ENCODE assay signal across 12 cellular contexts in genomic region chr5:57780306-57780958, GRCh38.
DNase-seq lines count a peak whose midpoint lies in the region; ATAC-seq and TF ChIP-seq lines count a peak whose summit lies in the region.
"Had no signal": no experiment of that assay in that cellular context is flagged by ENCODE, and none has a peak within 500 bp of the region (broad histone marks: within the 10 kb centered on the region; RNA-seq: fewer than 3 reads in every experiment).

No MANE protein-coding gene starts in this region.

- peak overlapping the region; percentile 21; the same call in 1 of the 2 replicates for H3K14ac ChIP-seq in IMR-90 (replicated peaks; ENCODE audit: low read depth, low read length)

- H3K9me3 ChIP-seq in IMR-90 (ENCODE audit: control insufficient read depth, insufficient read depth, low read length) (no peaks in the 10 kb centered on the region), skeletal muscle tissue (ENCODE audit: control insufficient read depth in 3 of 3, low read length in 3 of 3) (no peaks in the 10 kb centered on the region)

- TF ChIP-seq POLR2A in IMR-90 (IDR thresholded peaks at IDR 0.05; ENCODE audit: low read depth, low read length), result no peak

- H3K9ac ChIP-seq in IMR-90 (ENCODE audit: low read depth, low read length) (no peak overlapping the region), skeletal muscle tissue (ENCODE audit: low read depth in 1 of 3, low read length in 3 of 3) (no peak overlapping the region)

- peak overlapping the region; percentile 27 to 48; a peak in 2 of 4 replicates for H4K8ac ChIP-seq in IMR-90 (ENCODE audit: low read depth in 2 of 2, low read length in 2 of 2)

- no CpG with 5 or more reads among the region's 12 CpGs for WGBS in IMR-90 (ENCODE audit: extremely low coverage in 2 of 2, insufficient read length in 1 of 2), 2 experiments

- no peak overlapping the region for H3K56ac ChIP-seq in IMR-90 (ENCODE audit: extremely low read depth, insufficient read depth, low read length)

- 0 out of 2 replicates have a peak, but pooled peaks cover 3% of the 10 kb centered on the region for H3K9me1 ChIP-seq in IMR-90 (ENCODE audit: insufficient read depth, low read length)

- H2AK5ac ChIP-seq in IMR-90 (ENCODE audit: low read depth, low read length), result peak overlapping the region; percentile 57

- POLR2A ChIA-PET in IMR-90 (lab: Charles Lee; ENCODE audit: unreplicated experiment), result no interaction called here

- H3K27ac ChIP-seq in IMR-90 (ENCODE audit: insufficient read depth, low read length) (0 out of 2 replicates have a peak overlapping the region, but pooled peaks have one; percentile 4), coronary artery (peak overlapping the region in 1 of 2 donors; percentile 57), skeletal muscle tissue (ENCODE audit: low read depth, low read length) (peak overlapping the region; percentile 7)
- H3K27ac ChIP-seq: cardiac muscle cell had no signal

- dilution Hi-C loops in IMR-90 (cut with HindIII; ENCODE audit: low sequenced_read_pairs, unreplicated experiment), result loop anchor here (25.0 kb wide), 1 partner anchor 657 kb away; no protein-coding TSS in a partner anchor

- TF ChIP-seq RAD21 in IMR-90 (IDR thresholded peaks at IDR 0.05; ENCODE audit: low read length), result no peak

- H3K4me3 ChIP-seq in IMR-90 (ENCODE audit: insufficient read depth, low read depth, low read length) (no peak overlapping the region), coronary artery (peak overlapping the region; percentile 25), skeletal muscle tissue (ENCODE audit: low read length in 3 of 3) (peak overlapping the region in 1 of 3 donors; percentile 5)
- H3K4me3 ChIP-seq: cardiac muscle cell had no signal

- H2AK9ac ChIP-seq in IMR-90 (replicated peaks; ENCODE audit: low read depth, low read length, poor library complexity), result peak overlapping the region; percentile 25

- H3K4me1 ChIP-seq in IMR-90 (ENCODE audit: control insufficient read depth, insufficient read depth, low read length), result peaks cover 20% of the 10 kb centered on the region
- peaks cover 3 to 21% (median 6%) of the 10 kb centered on the region in 3 donors for H3K4me1 ChIP-seq in skeletal muscle tissue (ENCODE audit: control insufficient read depth in 3 of 3, insufficient read depth in 3 of 3, low read length in 3 of 3)

- peak overlapping the region; percentile 71 for H3K4ac ChIP-seq in IMR-90 (ENCODE audit: low read depth, low read length)

- no TSS peak for BruUV-seq in IMR-90 (replicated peaks; lab: Mats Ljungman, UMichigan)

- peak overlapping the region; percentile 93 for H3K18ac ChIP-seq in IMR-90 (ENCODE audit: low read depth, low read length)

- TF ChIP-seq CTCF in IMR-90 (conservative IDR thresholded peaks at IDR 0.05; ENCODE audit: low read depth, low read length), result no peak
- TF ChIP-seq CTCF in coronary artery (IDR thresholded peaks at IDR 0.05), result no peak

- H3K4me2 ChIP-seq in IMR-90 (ENCODE audit: low read depth, low read length), result no peak overlapping the region

- peak overlapping the region; percentile 25; the same call in 2 of the 3 replicates for H2BK15ac ChIP-seq in IMR-90 (ENCODE audit: low read depth, low read length)

- H2BK20ac ChIP-seq in IMR-90 (ENCODE audit: low read depth, low read length), result peak overlapping the region; percentile 84

- peak overlapping the region; percentile 75 for H2BK120ac ChIP-seq in IMR-90 (ENCODE audit: low read depth, low read length)

- H3K36me3 ChIP-seq in IMR-90 (ENCODE audit: control insufficient read depth, insufficient read depth, low read length) (no peaks in the 10 kb centered on the region), skeletal muscle tissue (ENCODE audit: control insufficient read depth in 3 of 3, insufficient read depth in 3 of 3, low read length in 3 of 3) (no peaks in the 10 kb centered on the region)
- H3K36me3 ChIP-seq: cardiac muscle cell had no signal

- ATAC-seq in IMR-90 (ENCODE audit: low read depth), result no peak
- no peak for ATAC-seq in HG03280 (IDR thresholded peaks at IDR 0.05; ENCODE audit: unreplicated experiment)
- no peak for ATAC-seq in GM21786 (IDR thresholded peaks at IDR 0.05; ENCODE audit: unreplicated experiment)

- H3K79me1 ChIP-seq in IMR-90 (ENCODE audit: low read depth in 1 of 2, low read length in 2 of 2), result no peaks in the 10 kb centered on the region

- DNase-seq in IMR-90, result peak; percentile 20
- DNase-seq in coronary artery (ENCODE audit: low spot score), result no peak
- peak; percentile 14 for DNase-seq in kidney glomerular epithelial cell (lab: John Stamatoyannopoulos, UW)
- DNase-seq in NCI-H1092 treated with DMSO at 0.1 percent for 48 hours (lab: John Stamatoyannopoulos, UW), result no peak
- DNase-seq in NCI-H82 treated with DMSO at 0.1 percent for 48 hours (lab: John Stamatoyannopoulos, UW; ENCODE audit: unreplicated experiment), result no peak
- DNase-seq: activated CD4-positive, alpha-beta T cell treated with anti-CD3 and anti-CD28 coated beads, Interleukin-2, amount 50 U/mL, for 4 hours; activated gamma-delta T cell; GF-D8 had no signal

- peak overlapping the region; percentile 61 for H4K91ac ChIP-seq in IMR-90 (ENCODE audit: insufficient read depth, low read depth, low read length)

- intact Hi-C loops in IMR-90 (cut with micrococcal nuclease), result no loop called here

- no peaks in the 10 kb centered on the region for H3K27me3 ChIP-seq in IMR-90 (ENCODE audit: control insufficient read depth, insufficient read depth, low read length)
- no peaks in the 10 kb centered on the region for H3K27me3 ChIP-seq in skeletal muscle tissue (ENCODE audit: control insufficient read depth in 3 of 3, insufficient read depth in 3 of 3, low read length in 3 of 3)
- H3K27me3 ChIP-seq: cardiac muscle cell had no signal

- H3K23ac ChIP-seq in IMR-90 (ENCODE audit: low read depth, low read length), result no peak overlapping the region; the same call in 1 of the 2 replicates

- CTCF ChIA-PET in IMR-90 (lab: Yijun Ruan, JAX), result interaction anchor here (1.3 to 1.4 kb wide), 2 partner anchors 8 to 678 kb away, joined by 4 to 5 read pairs; no protein-coding TSS in a partner anchor

- in situ Hi-C loops in IMR-90 (cut with MboI; ENCODE audit: low sequenced_read_pairs), result loop anchor here (5.0 kb wide), 2 partner anchors 483 to 677 kb away; no protein-coding TSS in a partner anchor

- H4K20me1 ChIP-seq in IMR-90 (ENCODE audit: insufficient read depth, low read length), result no peaks in the 10 kb centered on the region

- peak overlapping the region; percentile 49 for H2AFZ ChIP-seq in IMR-90 (replicated peaks; ENCODE audit: low read length, poor library complexity)

- peak overlapping the region; percentile 18 for H4K5ac ChIP-seq in IMR-90 (ENCODE audit: low read depth, low read length)

- peak overlapping the region; percentile 21 for H2BK5ac ChIP-seq in IMR-90 (ENCODE audit: low read depth, low read length, poor library complexity, severe bottlenecking)

TF ChIP-seq in IMR-90, 13 proteins besides CTCF, POLR2A, EP300 and RAD21:
- TF ChIP-seq MXI1 (IDR thresholded peaks at IDR 0.05; ENCODE audit: borderline replicate concordance, low read depth, low read length) (no peak), NFE2L2 (IDR thresholded peaks at IDR 0.05; ENCODE audit: low read depth, low read length) (no peak), MAFK (IDR thresholded peaks at IDR 0.05; ENCODE audit: low read depth, low read length) (peak; percentile 75)

Comparison
In these comparisons a context has a peak if more than half of its experiments do, and no peak if none do; other contexts are left out.
1. DNase-seq: peak in IMR-90 (single experiment) and kidney glomerular epithelial cell (single experiment); none in coronary artery (single experiment), NCI-H1092 treated with DMSO at 0.1 percent for 48 hours (single experiment) and NCI-H82 treated with DMSO at 0.1 percent for 48 hours (single experiment).